In the genomic region with DNA sequence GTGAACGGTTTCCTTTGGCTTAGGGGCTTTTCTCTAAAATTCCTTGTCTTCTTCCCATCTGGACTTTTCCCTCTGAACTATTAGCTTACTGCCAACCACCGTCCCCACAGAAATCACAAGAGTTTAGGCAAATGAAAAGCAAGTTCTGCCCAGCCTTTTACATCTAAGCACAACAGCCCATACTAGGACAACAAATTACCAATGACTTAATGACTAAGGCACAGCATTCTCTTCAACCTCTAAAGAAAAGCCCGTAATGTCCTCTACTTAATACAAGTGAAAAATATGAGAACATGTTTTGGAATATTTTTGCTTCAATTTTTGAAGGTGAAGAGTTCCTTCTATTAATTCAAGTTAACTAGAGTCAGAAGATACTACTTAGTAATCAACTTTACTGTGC, we compare ENCODE assay signal across 9 cellular contexts. TPM values are rescaled to one million over a fixed set of nuclear protein-coding genes. Genes with fewer than 3 reads are reported as not detected.
DNase-seq lines count a peak whose midpoint lies in the region; ATAC-seq, FAIRE-seq and TF ChIP-seq lines count a peak whose summit lies in the region.
"Had no signal": no experiment of that assay in that cellular context is flagged by ENCODE, and none has a peak within 500 bp of the region (broad histone marks: within the 10 kb centered on the region; RNA-seq: fewer than 3 reads in every experiment).

No MANE protein-coding gene starts in this region.

- H3K4me2 ChIP-seq in HepG2 (ENCODE audit: low read depth, low read length): peak overlapping the region; percentile 80

- H3K4me1 ChIP-seq in adrenal gland (replicated peaks in 1 of 2) (peaks cover 11 to 26% of the 10 kb centered on the region in 2 donors), HepG2 (ENCODE audit: insufficient read depth, low read length) (peaks cover 36% of the 10 kb centered on the region), tibial artery (peaks cover 0 to 45% (median 26%) of the 10 kb centered on the region in 4 donors)

- intact Hi-C loops in adrenal gland (cut with DNase I) (loop anchor here in 1 of 2 donors (5.0 kb wide), 1 partner anchor 37 kb away; no protein-coding TSS in a partner anchor), HepG2 (cut with micrococcal nuclease; ENCODE audit: unreplicated experiment) (loop anchor here (2.0 kb wide), 1 partner anchor 41 kb away; the partner anchor contains the start of gene GRHPR), tibial artery (cut with DNase I; ENCODE audit: low total_unique reads) (no loop called here)

- peaks cover 50% of the 10 kb centered on the region for H3K4me1 Mint-ChIP-seq in activated T-cell treated with anti-CD3 and anti-CD28 coated beads, Interleukin-2, amount 50 U/mL, for 72 hours (ENCODE audit: low read depth)

- peak overlapping the region; percentile 83 for H3K27ac Mint-ChIP-seq in activated T-cell treated with anti-CD3 and anti-CD28 coated beads, Interleukin-2, amount 50 U/mL, for 72 hours

- H3K27ac ChIP-seq in adrenal gland: peak overlapping the region in 4 of 5 donors; percentile 98 to 100 (median 99)
- peak overlapping the region; percentile 95 for H3K27ac ChIP-seq in HepG2 (ENCODE audit: extremely low read length, insufficient read depth, low read length)
- H3K27ac ChIP-seq in tibial artery: peak overlapping the region; percentile 99 to 100

- 27 to 49% (median 35%) methylated on average over 3 of the region's 3 CpGs for WGBS in adrenal gland, 4 donors
- 9% methylated on average over 3 of the region's 3 CpGs for WGBS in HepG2 (ENCODE audit: low lambda C conversion rate)

- H3K27me3 Mint-ChIP-seq in activated T-cell treated with anti-CD3 and anti-CD28 coated beads, Interleukin-2, amount 50 U/mL, for 72 hours (ENCODE audit: low read depth): no peaks in the 10 kb centered on the region

- TF ChIP-seq EP300 in HepG2 (IDR thresholded peaks at IDR 0.05; ENCODE audit: low read depth in 2 of 2, low read length in 2 of 2) (no peak), HepG2 (CRISPR knock-in tag; IDR thresholded peaks at IDR 0.05; ENCODE audit: borderline replicate concordance) (no peak)

- no peak for DNase-seq in activated T-cell treated with anti-CD3 and anti-CD28 coated beads, Interleukin-2, amount 50 U/mL, for 72 hours
- no peak for DNase-seq in activated T-cell treated with anti-CD3 and anti-CD28 coated beads, Interleukin-2, amount 50 U/mL, for 48 hours
- no peak for DNase-seq in adrenal gland
- DNase-seq in HepG2 (ENCODE audit: low spot score): no peak
- DNase-seq in tibial artery: no peak
- DNase-seq in activated CD4-positive, CD25-positive, alpha-beta regulatory T cell (lab: John Stamatoyannopoulos, UW): no peak
- DNase-seq in NCI-H1694 (lab: John Stamatoyannopoulos, UW): no peak

- peak overlapping the region; percentile 91 to 96 for H3K4me3 Mint-ChIP-seq in activated T-cell treated with anti-CD3 and anti-CD28 coated beads, Interleukin-2, amount 50 U/mL, for 72 hours

- H3K9me3 Mint-ChIP-seq in activated T-cell treated with anti-CD3 and anti-CD28 coated beads, Interleukin-2, amount 50 U/mL, for 72 hours: no peaks in the 10 kb centered on the region

- TF ChIP-seq POLR2A in adrenal gland (IDR thresholded peaks at IDR 0.05): no peak
- TF ChIP-seq POLR2A in HepG2 (IDR thresholded peaks at IDR 0.05; ENCODE audit: insufficient read depth in 1 of 2, low read depth in 2 of 2, low read length in 2 of 2): no peak

- H3K27me3 ChIP-seq in adrenal gland (no peaks in the 10 kb centered on the region), HepG2 (ENCODE audit: control insufficient read depth in 1 of 2, insufficient read depth in 2 of 2, low read length in 2 of 2) (no peaks in the 10 kb centered on the region; a peak in 1 of 5 replicates), tibial artery (no peaks in the 10 kb centered on the region)

- ATAC-seq in activated T-cell treated with anti-CD3 and anti-CD28 coated beads, Interleukin-2, amount 50 U/mL, for 72 hours (replicated peaks in 1 of 2): no peak
- ATAC-seq in HepG2 (no peak), HG02610 (IDR thresholded peaks at IDR 0.05; ENCODE audit: unreplicated experiment) (no peak)

- POLR2A ChIA-PET in HepG2 (lab: Yijun Ruan, JAX): interaction anchor here (0.6 kb wide), 1 partner anchor 915 kb away, joined by 3 read pairs; no protein-coding TSS in a partner anchor

- H3K36me3 Mint-ChIP-seq in activated T-cell treated with anti-CD3 and anti-CD28 coated beads, Interleukin-2, amount 50 U/mL, for 72 hours (ENCODE audit: insufficient read depth in 2 of 2): peaks cover 0 to 12% of the 10 kb centered on the region in 2 donors

- no peak for FAIRE-seq in HepG2 (lab: Jason Lieb, UNC)
- FAIRE-seq: HTR-8/SVneo had no signal

- peaks cover 48% of the 10 kb centered on the region for H3K79me2 ChIP-seq in HepG2 (ENCODE audit: insufficient read depth, low read length)

- BruUV-seq in HepG2 (replicated peaks; lab: Mats Ljungman, UMichigan): TSS peak; percentile 61

- peak overlapping the region; percentile 95 for H3K9ac ChIP-seq in HepG2 (ENCODE audit: insufficient read depth, low read depth, low read length)

- no peak overlapping the region for H2AFZ ChIP-seq in HepG2 (ENCODE audit: low read length)

- peak overlapping the region in 2 of 4 donors; percentile 86 to 87 for H3K4me3 ChIP-seq in adrenal gland
- H3K4me3 ChIP-seq in HepG2 (replicated peaks in 1 of 3; ENCODE audit: insufficient read depth in 1 of 3, low read depth in 2 of 3, low read length in 3 of 3): peak overlapping the region; percentile 77 to 95 (median 87)
- H3K4me3 ChIP-seq in tibial artery: peak overlapping the region; percentile 92 to 98

- TF ChIP-seq CTCF in adrenal gland (IDR thresholded peaks at IDR 0.05) (no peak), HepG2 (CRISPR knock-in tag; IDR thresholded peaks at IDR 0.05) (no peak), tibial artery (IDR thresholded peaks at IDR 0.05) (no peak)

- H4K20me1 ChIP-seq in HepG2 (ENCODE audit: insufficient read depth, low read length): peaks cover 18% of the 10 kb centered on the region

- in situ Hi-C loops in HepG2 (cut with HindIII; ENCODE audit: extremely low pct_ligation_motif_present, low pct_unique_long_range_greater_than_20kb): no loop called here

- no peak for TF ChIP-seq RAD21 in HepG2 (CRISPR knock-in tag; IDR thresholded peaks at IDR 0.05)

- CTCF ChIA-PET in HepG2 (lab: Yijun Ruan, JAX; ENCODE audit: low intra/inter-chr PET ratio, low total read pairs): no interaction called here

- H3K9me3 ChIP-seq in adrenal gland (replicated peaks in 1 of 3): no peaks in the 10 kb centered on the region
- H3K9me3 ChIP-seq in HepG2 (ENCODE audit: low read length): no peaks in the 10 kb centered on the region
- no peaks in the 10 kb centered on the region for H3K9me3 ChIP-seq in tibial artery

- H3K36me3 ChIP-seq in adrenal gland (replicated peaks in 1 of 2): no peaks in the 10 kb centered on the region
- no peaks in the 10 kb centered on the region for H3K36me3 ChIP-seq in HepG2 (replicated peaks in 1 of 2; ENCODE audit: control insufficient read depth in 1 of 2, insufficient read depth in 2 of 2, low read length in 2 of 2)
- no peaks in the 10 kb centered on the region for H3K36me3 ChIP-seq in tibial artery

RNA-seq across cellular contexts. Expression of gene ZBTB5, which starts 1.2 kb away (rescaled TPM):
- total RNA-seq in activated T-cell treated with anti-CD3 and anti-CD28 coated beads, Interleukin-2, amount 50 U/mL, for 72 hours: 10 to 100 TPM in 1 of 2 donors, 1 to 10 TPM in 1; 9.9 to 13.2 TPM
- total RNA-seq in adrenal gland (10 to 100 TPM in 6 of 8 donors, 1 to 10 TPM in 2; 6.2 to 13.3 (median 10.6) TPM), HepG2 (2016; rRNA removed; fragmentation: Illumina TruSeq; extraction: Trizol) (12.5 and 15.2 TPM in 2 replicates)
- polyA plus RNA-seq in adrenal gland (10 to 100 TPM in 1 of 3 donors, 1 to 10 TPM in 2; 2.3 to 11.9 (median 2.7) TPM), HepG2 (2011; rRNA removed) (19.7 and 20.5 TPM in 2 replicates)
- total RNA-seq in HepG2 (2016; cell fraction: cytosol; rRNA removed; fragmentation: Illumina TruSeq; extraction: Trizol; ENCODE audit: low read depth): 0.81 and 0.88 TPM in 2 replicates
- total RNA-seq in HepG2 (2016; cell fraction: insoluble cytoplasmic fraction; rRNA removed; fragmentation: Illumina TruSeq; extraction: Trizol): 12.4 and 14.4 TPM in 2 replicates
- 5.8 and 6.1 TPM in 2 replicates for total RNA-seq in HepG2 (2016; cell fraction: membrane; rRNA removed; fragmentation: Illumina TruSeq; extraction: Trizol)
- 11.2 and 13.3 TPM in 2 replicates for total RNA-seq in HepG2 (2016; cell fraction: nucleus; rRNA removed; fragmentation: Illumina TruSeq; extraction: Trizol)
- 14.8 and 16.3 TPM in 2 replicates for polyA plus RNA-seq in HepG2 (2011; cell fraction: cytosol; rRNA removed)
- 25.4 and 27.5 TPM in 2 replicates for polyA plus RNA-seq in HepG2 (2011; cell fraction: nucleus; rRNA removed)
- polyA plus RNA-seq in HepG2 (2012): 10.3 and 11.9 TPM in 2 replicates
- 0.35 and 0.64 TPM in 2 replicates for polyA plus RNA-seq in HepG2 (2016; cell fraction: cytosol; fragmentation: Illumina TruSeq; extraction: Trizol; ENCODE audit: low read depth)
- polyA plus RNA-seq in HepG2 (2016; cell fraction: insoluble cytoplasmic fraction; fragmentation: Illumina TruSeq; extraction: Trizol; ENCODE audit: low read depth): 11.5 and 11.7 TPM in 2 replicates
- 3.5 and 4.3 TPM in 2 replicates for polyA plus RNA-seq in HepG2 (2016; cell fraction: membrane; fragmentation: Illumina TruSeq; extraction: Trizol; ENCODE audit: low read depth)
- 16.5 and 19.6 TPM in 2 replicates for polyA plus RNA-seq in HepG2 (2016; cell fraction: nucleus; fragmentation: Illumina TruSeq; extraction: Trizol; ENCODE audit: insufficient read depth, low read depth)
- 29.3 and 36.6 TPM in 2 replicates for polyA minus RNA-seq in HepG2 (2011; rRNA and poly(A)+ RNA removed; ENCODE audit: low replicate concordance)
- 11.4 and 13.4 TPM in 2 replicates for polyA minus RNA-seq in HepG2 (2011; cell fraction: cytosol; rRNA and poly(A)+ RNA removed)
- 23.9 and 25.2 TPM in 2 replicates for polyA minus RNA-seq in HepG2 (2011; cell fraction: nucleus; rRNA and poly(A)+ RNA removed)

RNA-seq across cellular contexts. Expression of gene POLR1E, which starts 21.7 kb away (rescaled TPM):
- total RNA-seq in activated T-cell treated with anti-CD3 and anti-CD28 coated beads, Interleukin-2, amount 50 U/mL, for 72 hours: 10 to 100 TPM; 67.8 to 77.2 TPM
- total RNA-seq in adrenal gland (100 to 1,000 TPM in 1 of 8 donors, 10 to 100 TPM in 7; 17.1 to 113 (median 20.9) TPM), HepG2 (2016; rRNA removed; fragmentation: Illumina TruSeq; extraction: Trizol) (37.8 and 49.1 TPM in 2 replicates)
- polyA plus RNA-seq in adrenal gland (10 to 100 TPM; 12.6 to 47.4 (median 13.0) TPM), HepG2 (2011; rRNA removed) (18.9 and 23.0 TPM in 2 replicates)
- total RNA-seq in HepG2 (2016; cell fraction: cytosol; rRNA removed; fragmentation: Illumina TruSeq; extraction: Trizol; ENCODE audit: low read depth): 12.6 and 13.7 TPM in 2 replicates
- 35.7 and 42.1 TPM in 2 replicates for total RNA-seq in HepG2 (2016; cell fraction: insoluble cytoplasmic fraction; rRNA removed; fragmentation: Illumina TruSeq; extraction: Trizol)
- 24.4 and 28.3 TPM in 2 replicates for total RNA-seq in HepG2 (2016; cell fraction: membrane; rRNA removed; fragmentation: Illumina TruSeq; extraction: Trizol)
- 19.5 and 22.1 TPM in 2 replicates for total RNA-seq in HepG2 (2016; cell fraction: nucleus; rRNA removed; fragmentation: Illumina TruSeq; extraction: Trizol)
- 16.9 and 20.6 TPM in 2 replicates for polyA plus RNA-seq in HepG2 (2011; cell fraction: cytosol; rRNA removed)
- 6.3 and 8.5 TPM in 2 replicates for polyA plus RNA-seq in HepG2 (2011; cell fraction: nucleus; rRNA removed)
- polyA plus RNA-seq in HepG2 (2012): 15.5 and 19.9 TPM in 2 replicates
- 9.5 and 9.6 TPM in 2 replicates for polyA plus RNA-seq in HepG2 (2016; cell fraction: cytosol; fragmentation: Illumina TruSeq; extraction: Trizol; ENCODE audit: low read depth)
- polyA plus RNA-seq in HepG2 (2016; cell fraction: insoluble cytoplasmic fraction; fragmentation: Illumina TruSeq; extraction: Trizol; ENCODE audit: low read depth): 31.1 and 31.2 TPM in 2 replicates
- 16.1 and 18.2 TPM in 2 replicates for polyA plus RNA-seq in HepG2 (2016; cell fraction: membrane; fragmentation: Illumina TruSeq; extraction: Trizol; ENCODE audit: low read depth)
- polyA plus RNA-seq in HepG2 (2016; cell fraction: nucleus; fragmentation: Illumina TruSeq; extraction: Trizol; ENCODE audit: insufficient read depth, low read depth): 16.7 and 17.8 TPM in 2 replicates
- 17.1 and 37.9 TPM in 2 replicates for polyA minus RNA-seq in HepG2 (2011; rRNA and poly(A)+ RNA removed; ENCODE audit: low replicate concordance)
- 14.0 and 14.2 TPM in 2 replicates for polyA minus RNA-seq in HepG2 (2011; cell fraction: cytosol; rRNA and poly(A)+ RNA removed)
- 17.8 and 20.8 TPM in 2 replicates for polyA minus RNA-seq in HepG2 (2011; cell fraction: nucleus; rRNA and poly(A)+ RNA removed)

RNA-seq across cellular contexts. Expression of gene GRHPR, which starts 41.5 kb away (rescaled TPM):
- total RNA-seq in activated T-cell treated with anti-CD3 and anti-CD28 coated beads, Interleukin-2, amount 50 U/mL, for 72 hours: 10 to 100 TPM; 70.2 to 94.2 TPM
- total RNA-seq in adrenal gland (100 to 1,000 TPM; 140 to 308 (median 230) TPM), HepG2 (2016; rRNA removed; fragmentation: Illumina TruSeq; extraction: Trizol) (115 and 127 TPM in 2 replicates)
- polyA plus RNA-seq in adrenal gland (100 to 1,000 TPM in 2 of 3 donors, 10 to 100 TPM in 1; 83.3 to 324 (median 133) TPM), HepG2 (2011; rRNA removed) (113 and 127 TPM in 2 replicates)
- total RNA-seq in HepG2 (2016; cell fraction: cytosol; rRNA removed; fragmentation: Illumina TruSeq; extraction: Trizol; ENCODE audit: low read depth): 58.9 and 75.1 TPM in 2 replicates
- total RNA-seq in HepG2 (2016; cell fraction: insoluble cytoplasmic fraction; rRNA removed; fragmentation: Illumina TruSeq; extraction: Trizol): 119 and 128 TPM in 2 replicates
- total RNA-seq in HepG2 (2016; cell fraction: membrane; rRNA removed; fragmentation: Illumina TruSeq; extraction: Trizol): 66.5 and 84.7 TPM in 2 replicates
- 73.9 and 76.5 TPM in 2 replicates for total RNA-seq in HepG2 (2016; cell fraction: nucleus; rRNA removed; fragmentation: Illumina TruSeq; extraction: Trizol)
- polyA plus RNA-seq in HepG2 (2011; cell fraction: cytosol; rRNA removed): 126 and 161 TPM in 2 replicates
- polyA plus RNA-seq in HepG2 (2011; cell fraction: nucleus; rRNA removed): 121 and 122 TPM in 2 replicates
- polyA plus RNA-seq in HepG2 (2012): 66.2 and 76.0 TPM in 2 replicates
- polyA plus RNA-seq in HepG2 (2016; cell fraction: cytosol; fragmentation: Illumina TruSeq; extraction: Trizol; ENCODE audit: low read depth): 48.7 and 72.2 TPM in 2 replicates
- polyA plus RNA-seq in HepG2 (2016; cell fraction: insoluble cytoplasmic fraction; fragmentation: Illumina TruSeq; extraction: Trizol; ENCODE audit: low read depth): 135 and 143 TPM in 2 replicates
- 58.4 and 72.9 TPM in 2 replicates for polyA plus RNA-seq in HepG2 (2016; cell fraction: membrane; fragmentation: Illumina TruSeq; extraction: Trizol; ENCODE audit: low read depth)
- polyA plus RNA-seq in HepG2 (2016; cell fraction: nucleus; fragmentation: Illumina TruSeq; extraction: Trizol; ENCODE audit: insufficient read depth, low read depth): 111 and 117 TPM in 2 replicates
- 126 and 157 TPM in 2 replicates for polyA minus RNA-seq in HepG2 (2011; rRNA and poly(A)+ RNA removed; ENCODE audit: low replicate concordance)
- polyA minus RNA-seq in HepG2 (2011; cell fraction: cytosol; rRNA and poly(A)+ RNA removed): 42.8 and 47.7 TPM in 2 replicates
- polyA minus RNA-seq in HepG2 (2011; cell fraction: nucleus; rRNA and poly(A)+ RNA removed): 54.1 and 61.8 TPM in 2 replicates
